ENCODE assay signal across 8 cellular contexts in the genomic region with DNA sequence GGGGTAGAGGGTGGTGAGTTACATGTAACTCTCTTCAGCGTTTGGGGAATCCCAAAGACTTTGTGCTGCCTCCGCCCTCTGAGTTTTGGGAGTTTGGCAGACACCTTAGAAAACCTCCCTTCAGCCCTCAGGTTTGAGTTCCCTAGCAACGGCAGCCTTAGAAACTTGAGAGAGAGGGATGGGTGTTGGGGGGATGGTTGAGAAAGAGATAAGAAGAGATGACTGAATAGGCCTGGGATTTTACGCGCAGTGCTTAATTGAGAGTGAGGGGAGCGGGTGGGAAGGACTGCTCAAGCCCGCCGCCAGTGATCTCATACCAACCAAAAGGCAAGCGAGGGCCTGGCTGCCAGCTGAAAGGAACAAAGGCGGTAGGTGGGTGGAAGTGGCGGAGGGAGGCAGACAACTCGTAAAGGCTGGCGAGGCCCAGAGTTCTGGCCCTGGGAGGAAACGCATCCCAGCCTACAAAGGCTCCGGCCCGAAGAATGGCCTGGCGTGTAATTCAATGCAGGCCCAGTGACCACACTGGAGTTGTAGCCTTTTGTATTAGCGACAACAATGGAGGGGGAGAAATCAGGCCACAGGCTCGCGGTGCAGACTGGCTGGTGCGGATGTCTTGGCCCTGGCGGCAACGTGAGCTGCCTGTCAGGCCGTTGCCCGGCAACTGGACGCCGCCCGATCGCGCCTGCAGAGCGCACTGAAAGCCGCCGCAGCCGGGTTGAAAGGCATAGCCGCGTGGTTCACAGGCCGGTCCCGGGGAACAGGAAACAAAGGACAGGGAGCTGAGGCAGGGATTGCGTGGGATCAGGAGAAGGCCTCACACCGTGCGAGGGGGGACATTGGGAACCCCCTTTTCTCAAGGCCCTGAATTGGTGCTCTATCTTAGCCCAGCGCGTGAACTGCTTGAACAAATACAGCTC. TPM values are rescaled to one million over a fixed set of nuclear protein-coding genes. Genes with fewer than 3 reads are reported as not detected.
DNase-seq lines count a peak whose midpoint lies in the region; ATAC-seq and TF ChIP-seq lines count a peak whose summit lies in the region.

No MANE protein-coding gene starts in this region.

- ATAC-seq in HG03064 (IDR thresholded peaks at IDR 0.05; ENCODE audit: low read depth, unreplicated experiment) = peak; percentile 61

- no peak for TF ChIP-seq CTCF in esophagus squamous epithelium (IDR thresholded peaks at IDR 0.05)

- no peaks in the 10 kb centered on the region for H3K36me3 ChIP-seq in esophagus squamous epithelium

- 38 to 53% methylated on average over 24 to 37 of the region's 43 CpGs for WGBS in esophagus squamous epithelium, 2 donors

- H3K27ac ChIP-seq in cingulate gyrus (ENCODE audit: low read depth, low read length) (peak overlapping the region; percentile 67), esophagus squamous epithelium (no peak overlapping the region)

- no peak for TF ChIP-seq POLR2A in esophagus squamous epithelium (IDR thresholded peaks at IDR 0.05)

- H3K27me3 ChIP-seq in esophagus squamous epithelium = peaks cover 0 to 19% (median 0%) of the 10 kb centered on the region in 4 donors

- H3K9me3 ChIP-seq in esophagus squamous epithelium = no peaks in the 10 kb centered on the region

- peak; percentile 69 for DNase-seq in EH (ENCODE audit: low read depth)
- DNase-seq in kidney tubule cell (ENCODE audit: low spot score) = peak; percentile 66
- DNase-seq in stimulated activated CD4-positive, alpha-beta T cell treated with anti-CD3 and anti-CD28 coated beads, Interleukin-12 subunit alpha, Interleukin-12 subunit beta, amount 100 ng/mL, for 48 hours (ENCODE audit: low read depth in 2 of 3, low spot score in 1 of 3) = peak; percentile 13 to 21 (median 17)
- DNase-seq in esophagus squamous epithelium (lab: John Stamatoyannopoulos, UW) = no peak
- DNase-seq in A172 (ENCODE audit: low spot score) = no peak

- intact Hi-C loops in esophagus squamous epithelium (cut with DNase I) = no loop called here

- peaks cover 0 to 11% (median 0%) of the 10 kb centered on the region in 3 donors for H3K4me1 ChIP-seq in esophagus squamous epithelium

- peak overlapping the region in 1 of 4 donors; percentile 33 for H3K4me3 ChIP-seq in esophagus squamous epithelium

TF ChIP-seq in PFSK-1, 5 proteins besides CTCF, POLR2A, EP300 and RAD21:
- TF ChIP-seq TAF1 (IDR thresholded peaks at IDR 0.05; ENCODE audit: borderline replicate concordance, insufficient read depth, low read length) = no peak
- peak; percentile 19 for TF ChIP-seq FOXP2 (optimal IDR thresholded peaks at IDR 0.05; ENCODE audit: borderline replicate concordance, extremely low read depth, extremely low read length, insufficient read depth)

RNA-seq across cellular contexts. Expression of gene DARS1, which starts 39.9 kb away (rescaled TPM):
- polyA plus RNA-seq in PFSK-1 (2012; ENCODE audit: insufficient read length, low read depth) = 111 TPM
- 100 to 1,000 TPM in 1 of 4 donors, 10 to 100 TPM in 3; 38.4 to 104 (median 84.3) TPM for total RNA-seq in esophagus squamous epithelium
- total RNA-seq in A172 (2014; rRNA removed; shearing (Covaris generic)) = 116 and 134 TPM in 2 replicates

Comparison
In these comparisons a context has a peak if more than half of its experiments do, and no peak if none do; other contexts are left out.
1. DNase-seq: peak in EH (single experiment), kidney tubule cell (single experiment) and stimulated activated CD4-positive, alpha-beta T cell treated with anti-CD3 and anti-CD28 coated beads, Interleukin-12 subunit alpha, Interleukin-12 subunit beta, amount 100 ng/mL, for 48 hours (3 of 3); none in esophagus squamous epithelium (single experiment) and A172 (single experiment).